In the genomic region with DNA sequence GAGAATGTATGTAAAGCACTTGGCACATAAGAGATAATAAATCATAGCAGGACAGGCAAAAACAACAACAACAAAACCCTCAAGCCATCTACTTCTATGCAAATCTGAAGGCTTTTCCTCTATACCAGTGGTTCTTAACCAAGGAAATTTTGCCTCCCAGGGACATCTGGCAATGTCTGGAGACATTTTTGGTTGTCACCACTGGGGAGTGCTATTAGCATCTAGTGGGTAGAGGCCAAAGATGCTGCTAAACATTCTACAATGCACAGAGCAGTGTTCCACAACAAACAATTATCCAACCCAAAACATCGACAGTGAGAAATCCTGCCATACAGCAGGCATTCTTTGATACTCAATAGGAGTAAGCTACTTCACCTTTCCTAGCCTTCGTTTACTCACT, we compare ENCODE assay signal across 12 cellular contexts. TPM values are rescaled to one million over a fixed set of nuclear protein-coding genes. Genes with fewer than 3 reads are reported as not detected.
DNase-seq lines count a peak whose midpoint lies in the region; ATAC-seq and TF ChIP-seq lines count a peak whose summit lies in the region.
"Had no signal": no experiment of that assay in that cellular context is flagged by ENCODE, and none has a peak within 500 bp of the region (broad histone marks: within the 10 kb centered on the region; RNA-seq: fewer than 3 reads in every experiment).

No MANE protein-coding gene starts in this region.

- no peak overlapping the region for H2BK120ac ChIP-seq in IMR-90 (ENCODE audit: low read depth, low read length)

- no peak for TF ChIP-seq RAD21 in IMR-90 (IDR thresholded peaks at IDR 0.05; ENCODE audit: low read length)

- H3K14ac ChIP-seq in IMR-90 (replicated peaks; ENCODE audit: low read depth, low read length): no peak overlapping the region

- no peak overlapping the region for H2BK20ac ChIP-seq in IMR-90 (ENCODE audit: low read depth, low read length)

- TF ChIP-seq CTCF in IMR-90 (conservative IDR thresholded peaks at IDR 0.05; ENCODE audit: low read depth, low read length) (0 out of 2 replicates have a peak, but pooled peaks have one; percentile 10), cardiac fibroblast (IDR thresholded peaks at IDR 0.05; ENCODE audit: low read depth, low read length) (peak; percentile 36)

- dilution Hi-C loops in IMR-90 (cut with HindIII; ENCODE audit: low sequenced_read_pairs, unreplicated experiment): no loop called here

- H3K4me1 ChIP-seq in IMR-90 (ENCODE audit: control insufficient read depth, insufficient read depth, low read length): no peaks in the 10 kb centered on the region

- H3K9me3 ChIP-seq in IMR-90 (ENCODE audit: control insufficient read depth, insufficient read depth, low read length): no peaks in the 10 kb centered on the region
- H3K9me3 ChIP-seq: neutrophil had no signal

- no peak overlapping the region for H2BK15ac ChIP-seq in IMR-90 (ENCODE audit: low read depth, low read length)

- no peak overlapping the region for H2AFZ ChIP-seq in IMR-90 (replicated peaks; ENCODE audit: low read length, poor library complexity)

- H4K5ac ChIP-seq in IMR-90 (ENCODE audit: low read depth, low read length): no peak overlapping the region

- H2AK5ac ChIP-seq in IMR-90 (ENCODE audit: low read depth, low read length): no peak overlapping the region

- no CpG with 5 or more reads among the region's 2 CpGs for WGBS in IMR-90 (ENCODE audit: extremely low coverage in 2 of 2, insufficient read length in 1 of 2), 2 experiments

- no peak overlapping the region for H4K91ac ChIP-seq in IMR-90 (ENCODE audit: insufficient read depth, low read depth, low read length)

- H3K27me3 ChIP-seq in IMR-90 (ENCODE audit: control insufficient read depth, insufficient read depth, low read length): no peaks in the 10 kb centered on the region
- H3K27me3 ChIP-seq: neutrophil had no signal

- H3K56ac ChIP-seq in IMR-90 (ENCODE audit: extremely low read depth, insufficient read depth, low read length): no peak overlapping the region

- CTCF ChIA-PET in IMR-90 (lab: Yijun Ruan, JAX): no interaction called here

- in situ Hi-C loops in IMR-90 (cut with MboI; ENCODE audit: low sequenced_read_pairs): loop anchor here (25.0 kb wide), 1 partner anchor 95 kb away; no protein-coding TSS in a partner anchor

- no peak overlapping the region for H3K9ac ChIP-seq in IMR-90 (ENCODE audit: low read depth, low read length)

- H3K36me3 ChIP-seq in IMR-90 (ENCODE audit: control insufficient read depth, insufficient read depth, low read length): peaks cover 2% of the 10 kb centered on the region; the same call in 1 of the 2 replicates
- H3K36me3 ChIP-seq: neutrophil had no signal

- H3K9me1 ChIP-seq in IMR-90 (ENCODE audit: insufficient read depth, low read length): no peaks in the 10 kb centered on the region

- H3K79me1 ChIP-seq in IMR-90 (ENCODE audit: low read depth in 1 of 2, low read length in 2 of 2): no peaks in the 10 kb centered on the region

- intact Hi-C loops in IMR-90 (cut with micrococcal nuclease): no loop called here

- H3K4me2 ChIP-seq in IMR-90 (ENCODE audit: low read depth, low read length): no peak overlapping the region

- H3K4me3 ChIP-seq in IMR-90 (ENCODE audit: insufficient read depth, low read depth, low read length): no peak overlapping the region
- H3K4me3 ChIP-seq in cardiac fibroblast (replicated peaks in 1 of 2; ENCODE audit: low read depth in 2 of 2, low read length in 2 of 2): no peak overlapping the region

- no peak overlapping the region for H3K27ac ChIP-seq in IMR-90 (ENCODE audit: insufficient read depth, low read length)
- H3K27ac ChIP-seq: neutrophil had no signal

- H4K20me1 ChIP-seq in IMR-90 (ENCODE audit: insufficient read depth, low read length): no peaks in the 10 kb centered on the region

- POLR2A ChIA-PET in IMR-90 (lab: Charles Lee; ENCODE audit: unreplicated experiment): no interaction called here

- H3K4ac ChIP-seq in IMR-90 (ENCODE audit: low read depth, low read length): no peak overlapping the region

- DNase-seq in EH (ENCODE audit: low read depth) (peak; percentile 11), IMR-90 (no peak), cardiac fibroblast (ENCODE audit: low read depth in 2 of 2) (peak; percentile 10 to 35), myocyte (ENCODE audit: low read depth) (peak; percentile 21), GM19238 (ENCODE audit: insufficient read length, low spot score) (no peak), NCI-H345 treated with DMSO at 0.1 percent for 48 hours (lab: John Stamatoyannopoulos, UW; ENCODE audit: unreplicated experiment) (no peak)
- DNase-seq: activated CD8-positive, alpha-beta memory T cell treated with anti-CD3 and anti-CD28 coated beads for 24 hours; NCI-H187 treated with DMSO at 0.1 percent for 48 hours had no signal

- no TSS peak for BruUV-seq in IMR-90 (replicated peaks; lab: Mats Ljungman, UMichigan)

- no peak overlapping the region for H2AK9ac ChIP-seq in IMR-90 (replicated peaks; ENCODE audit: low read depth, low read length, poor library complexity)

- no peak overlapping the region for H3K18ac ChIP-seq in IMR-90 (ENCODE audit: low read depth, low read length)

- TF ChIP-seq POLR2A in IMR-90 (IDR thresholded peaks at IDR 0.05; ENCODE audit: low read depth, low read length): no peak

- no peak overlapping the region for H2BK5ac ChIP-seq in IMR-90 (ENCODE audit: low read depth, low read length, poor library complexity, severe bottlenecking)

- ATAC-seq in IMR-90 (ENCODE audit: low read depth): no peak
- no peak for ATAC-seq in GM19395 (IDR thresholded peaks at IDR 0.05; ENCODE audit: unreplicated experiment)
- no peak for ATAC-seq in GM18519 (IDR thresholded peaks at IDR 0.05; ENCODE audit: low FRiP score, unreplicated experiment)
- ATAC-seq: stimulated activated naive CD8-positive, alpha-beta T cell treated with anti-CD3 and anti-CD28 coated beads, Interleukin-15, amount 100 ng/mL, for 72 hours had no signal

- no peak overlapping the region for H4K8ac ChIP-seq in IMR-90 (ENCODE audit: low read depth in 2 of 2, low read length in 2 of 2)

- no peak overlapping the region for H3K23ac ChIP-seq in IMR-90 (ENCODE audit: low read depth, low read length)

TF ChIP-seq in IMR-90, 13 proteins besides CTCF, POLR2A, EP300 and RAD21:
- TF ChIP-seq ELK1 (IDR thresholded peaks at IDR 0.05; ENCODE audit: borderline replicate concordance, low read depth, low read length) (no peak), NFE2L2 (IDR thresholded peaks at IDR 0.05; ENCODE audit: low read depth, low read length) (no peak)

RNA-seq across cellular contexts. Expression of gene NDRG3, which starts 28.2 kb away (rescaled TPM):
- total RNA-seq in IMR-90 (2012; rRNA removed) (31.9 and 34.2 TPM in 2 replicates), myocyte (13.3 and 15.6 TPM in 2 replicates)
- 22.0 and 24.8 TPM in 2 replicates for polyA plus RNA-seq in IMR-90 (2012; rRNA removed)
- 12.3 and 14.3 TPM in 2 replicates for polyA plus RNA-seq in IMR-90 (2012; cell fraction: cytosol; rRNA removed)
- polyA plus RNA-seq in IMR-90 (2012; cell fraction: nucleus; rRNA removed; ENCODE audit: low replicate concordance): 6.6 and 23.1 TPM in 2 replicates
- polyA plus RNA-seq in myocyte (2012): 22.6 TPM

RNA-seq across cellular contexts. Expression of gene DSN1, which starts 55.9 kb away (rescaled TPM):
- total RNA-seq in IMR-90 (2012; rRNA removed): 16.3 and 18.3 TPM in 2 replicates
- polyA plus RNA-seq in IMR-90 (2012; rRNA removed): 9.4 and 10.5 TPM in 2 replicates
- 2.9 and 5.5 TPM in 2 replicates for polyA plus RNA-seq in IMR-90 (2012; cell fraction: cytosol; rRNA removed)
- 3.2 and 10.1 TPM in 2 replicates for polyA plus RNA-seq in IMR-90 (2012; cell fraction: nucleus; rRNA removed; ENCODE audit: low replicate concordance)
- 4.6 and 8.4 TPM in 2 replicates for total RNA-seq in myocyte
- 3.8 TPM for polyA plus RNA-seq in myocyte (2012)

Comparison
In these comparisons a context has a peak if more than half of its experiments do, and no peak if none do; other contexts are left out.
1. DNase-seq: peak in EH (single experiment), cardiac fibroblast (2 of 2) and myocyte (single experiment); none in IMR-90 (single experiment), GM19238 (single experiment) and NCI-H345 treated with DMSO at 0.1 percent for 48 hours (single experiment).